8 cellular contexts compared by ENCODE assay signal in the genomic region with DNA sequence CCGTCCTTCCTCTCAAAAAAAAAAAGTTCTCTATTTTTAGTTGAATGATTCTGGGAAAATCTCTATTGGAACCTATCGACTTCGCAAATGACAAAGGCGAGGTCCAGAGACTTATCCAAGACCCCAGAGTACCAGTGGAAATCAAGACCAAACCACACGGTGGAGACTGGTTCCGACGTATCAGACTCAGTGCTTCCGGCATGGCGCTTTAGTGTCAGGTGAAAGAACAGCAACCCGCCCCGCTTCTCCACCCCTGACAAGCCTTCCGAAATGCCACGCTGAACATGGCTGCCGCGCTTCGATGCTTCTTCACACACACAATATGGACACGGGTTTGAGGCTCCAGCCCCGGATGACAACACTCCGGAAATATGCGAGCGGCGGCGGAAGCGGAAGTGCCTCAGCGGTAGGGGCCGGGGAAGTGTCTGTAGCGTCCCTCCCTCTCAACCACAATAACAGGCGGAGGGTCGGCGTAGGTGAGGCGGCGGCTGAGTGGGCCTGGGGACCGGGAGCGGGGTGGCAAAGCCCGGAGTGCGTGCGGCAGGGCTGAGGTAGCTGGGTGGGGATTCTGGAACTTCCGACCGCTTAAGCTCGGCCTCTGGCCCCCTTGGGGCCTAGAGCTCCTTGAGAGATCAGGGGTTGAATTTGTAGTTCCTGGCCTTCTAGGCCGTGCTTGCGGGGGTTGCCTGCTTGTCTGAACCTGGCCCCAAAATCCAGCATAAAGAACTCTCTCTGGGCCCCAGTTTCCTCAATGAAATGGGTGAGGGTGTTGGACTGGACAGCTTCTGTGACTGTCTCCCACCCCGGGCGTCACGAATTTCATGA. TPM values are rescaled to one million over a fixed set of nuclear protein-coding genes. Genes with fewer than 3 reads are reported as not detected.
DNase-seq lines count a peak whose midpoint lies in the region; TF ChIP-seq lines count a peak whose summit lies in the region.

A gene with protein sequence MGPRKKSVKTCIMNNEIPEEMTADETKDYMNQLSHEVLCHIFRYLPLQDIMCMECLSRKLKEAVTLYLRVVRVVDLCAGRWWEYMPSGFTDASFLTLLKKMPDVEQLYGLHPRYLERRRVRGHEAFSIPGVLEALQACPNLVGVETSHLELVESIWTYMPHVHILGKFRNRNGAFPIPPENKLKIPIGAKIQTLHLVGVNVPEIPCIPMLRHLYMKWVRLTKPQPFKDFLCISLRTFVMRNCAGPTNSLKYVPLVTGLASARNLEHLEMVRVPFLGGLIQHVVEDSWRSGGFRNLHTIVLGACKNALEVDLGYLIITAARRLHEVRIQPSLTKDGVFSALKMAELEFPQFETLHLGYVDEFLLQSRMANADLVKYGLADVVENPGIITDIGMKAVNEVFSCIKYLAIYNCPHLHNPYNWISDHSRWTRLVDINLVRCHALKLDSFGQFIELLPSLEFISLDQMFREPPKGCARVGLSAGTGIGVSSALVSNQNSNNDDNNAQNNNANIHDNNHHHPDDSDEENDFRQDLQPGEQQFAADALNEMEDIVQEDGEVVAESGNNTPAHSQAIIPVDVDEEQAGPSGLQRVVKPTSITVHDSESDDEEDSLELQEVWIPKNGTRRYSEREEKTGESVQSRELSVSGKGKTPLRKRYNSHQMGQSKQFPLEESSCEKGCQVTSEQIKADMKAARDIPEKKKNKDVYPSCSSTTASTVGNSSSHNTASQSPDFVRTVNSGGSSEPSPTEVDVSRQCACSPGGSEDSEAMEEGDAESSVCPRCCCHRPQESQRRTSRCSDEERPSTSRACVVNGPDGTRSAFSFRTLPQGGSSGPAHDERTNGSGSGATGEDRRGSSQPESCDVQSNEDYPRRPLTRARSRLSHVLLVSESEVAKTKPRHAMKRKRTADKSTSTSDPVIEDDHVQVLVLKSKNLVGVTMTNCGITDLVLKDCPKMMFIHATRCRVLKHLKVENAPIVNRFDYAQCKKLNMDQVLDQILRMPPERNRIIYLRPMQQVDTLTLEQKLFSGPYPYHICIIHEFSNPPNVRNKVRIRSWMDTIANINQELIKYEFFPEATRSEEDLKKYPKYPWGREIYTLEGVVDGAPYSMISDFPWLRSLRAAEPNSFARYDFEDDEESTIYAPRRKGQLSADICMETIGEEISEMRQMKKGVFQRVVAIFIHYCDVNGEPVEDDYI (plus strand): TSS at position 395 of the 825 bp plus-strand sequence. CDS start 10,819 bp downstream, outside the sequence.

- DNase-seq in COR-L47 (lab: John Stamatoyannopoulos, UW) (peak; percentile 96), GM20000 (ENCODE audit: low spot score) (peak; percentile 89), HT-29 (ENCODE audit: low spot score) (peak; percentile 97), NOMO-1 (lab: John Stamatoyannopoulos, UW; ENCODE audit: unreplicated experiment in 2 of 2) (peak; percentile 97 to 98), lung microvascular endothelial cell (ENCODE audit: low read depth in 2 of 2) (peak; percentile 97)
- peak; percentile 93 to 97 (median 96) for DNase-seq in effector memory CD4-positive, alpha-beta T cell
- DNase-seq in stimulated activated CD4-positive, alpha-beta T cell treated with anti-CD3 and anti-CD28 coated beads, TNF-alpha, amount 100 ng/mL, for 48 hours (ENCODE audit: low read depth in 3 of 3): peak; percentile 88 to 94 (median 90)

- peaks cover 16% of the 10 kb centered on the region for H3K4me1 ChIP-seq in effector memory CD4-positive, alpha-beta T cell (ENCODE audit: control insufficient read depth, insufficient read depth, low read length, poor library complexity, severe bottlenecking)

- H3K36me3 ChIP-seq in effector memory CD4-positive, alpha-beta T cell (ENCODE audit: control insufficient read depth, insufficient read depth, low read length): no peaks in the 10 kb centered on the region

- no peak for TF ChIP-seq CTCF in GM20000 (IDR thresholded peaks at IDR 0.05; ENCODE audit: extremely low read depth, missing control alignments)

- CTCF ChIA-PET in activated CD8-positive, alpha-beta memory T cell treated with anti-CD3 and anti-CD28 coated beads for 36 hours (lab: Charles Lee): interaction anchor here (1.3 to 1.4 kb wide), 3 partner anchors 29 to 204 kb away, joined by 3 to 5 read pairs (median 3); no protein-coding TSS in a partner anchor

- H3K9me3 ChIP-seq in effector memory CD4-positive, alpha-beta T cell (ENCODE audit: control insufficient read depth, low read length): no peaks in the 10 kb centered on the region

- peak within 1 kb of the TSS; percentile 71 for H3K4me3 ChIP-seq in effector memory CD4-positive, alpha-beta T cell (ENCODE audit: insufficient read depth, low read depth, low read length, poor library complexity, severe bottlenecking)

- H3K27ac ChIP-seq in effector memory CD4-positive, alpha-beta T cell (ENCODE audit: insufficient read depth, low read length, poor library complexity, severe bottlenecking): peak within 1 kb of the TSS; percentile 96

- POLR2A ChIA-PET in activated CD8-positive, alpha-beta memory T cell treated with anti-CD3 and anti-CD28 coated beads for 36 hours (lab: Charles Lee): no interaction called here

- H3K27me3 ChIP-seq in effector memory CD4-positive, alpha-beta T cell (replicated peaks; ENCODE audit: control insufficient read depth, insufficient read depth, low read length, poor library complexity, severe bottlenecking): no peaks in the 10 kb centered on the region

RNA-seq across cellular contexts. Expression of the gene that starts here (rescaled TPM):
- 21.4 and 24.2 TPM in 2 replicates for total RNA-seq in HT-29 (2014; rRNA removed; shearing (Covaris generic))
- 10 to 100 TPM; 41.2 to 41.7 TPM for total RNA-seq in activated CD8-positive, alpha-beta memory T cell treated with anti-CD3 and anti-CD28 coated beads for 36 hours
- total RNA-seq in lung microvascular endothelial cell: 33.1 and 55.2 TPM in 2 replicates

Comparison
In these comparisons a context has a peak if more than half of its experiments do, and no peak if none do; other contexts are left out.
1. Peak in every context shown above with its lines: DNase-seq, H3K4me3 ChIP-seq and H3K27ac ChIP-seq.